ENCODE assay signal across 8 cellular contexts in genomic region chr14:61694830-61695694, GRCh38. TPM values are rescaled to one million over a fixed set of nuclear protein-coding genes. Genes with fewer than 3 reads are reported as not detected.
DNase-seq lines count a peak whose midpoint lies in the region; ATAC-seq and TF ChIP-seq lines count a peak whose summit lies in the region.

TSS of gene HIF1A (plus strand) at chr14:61695513. CDS start at chr14:61695805, 292 bp downstream.

- peak within 1 kb of the TSS; percentile 72 to 100 (median 96) for H3K27ac ChIP-seq in heart right ventricle
- H3K27ac ChIP-seq in upper lobe of left lung, result peak within 1 kb of the TSS; percentile 95 to 100 (median 97)

- H3K9me3 ChIP-seq in heart right ventricle (peaks cover 0 to 7% (median 0%) of the 10 kb centered on the region in 11 donors), upper lobe of left lung (no peaks in the 10 kb centered on the region)

- in situ Hi-C loops in GM13976 (cut with MboI; ENCODE audit: low sequenced_read_pairs, unreplicated experiment), result no loop called here

- ATAC-seq in HG02870 (IDR thresholded peaks at IDR 0.05; ENCODE audit: unreplicated experiment) (peak; percentile 92), heart right ventricle (peak; percentile 97 to 99 (median 98)), upper lobe of left lung (ENCODE audit: low FRiP score in 2 of 2) (peak; percentile 98 to 99)

- TF ChIP-seq CTCF in GM13976 (IDR thresholded peaks at IDR 0.05; ENCODE audit: borderline replicate concordance, control extremely low read depth, extremely low read depth, insufficient read depth, missing control alignments), result peak; percentile 15
- peak in 3 of 9 donors; percentile 16 to 24 (median 19) for TF ChIP-seq CTCF in heart right ventricle (IDR thresholded peaks at IDR 0.05)
- TF ChIP-seq CTCF in upper lobe of left lung (IDR thresholded peaks at IDR 0.05), result peak in 2 of 6 experiments; percentile 19 to 27

- H3K4me1 ChIP-seq in heart right ventricle, result peaks cover 0 to 43% (median 33%) of the 10 kb centered on the region in 9 donors
- H3K4me1 ChIP-seq in upper lobe of left lung, result peaks cover 16 to 29% (median 22%) of the 10 kb centered on the region in 4 donors

- intact Hi-C loops in T-helper 1 cell treated with Interleukin-12 subunit alpha and Interleukin-12 subunit beta and Interleukin-4 antibody, amounts not matched to agents 30 ng/mL and 1 ng/mL, for 36 hours (cut with micrococcal nuclease), result loop anchor here (1.0 to 10.0 kb wide), 14 partner anchors 24 to 1603 kb away; partner anchors contain the start of genes PCNX4, SLC38A6, SNAPC1 and TRMT5
- intact Hi-C loops in heart right ventricle (cut with DNase I) (loop anchor here in 7 of 10 donors (2.0 to 10.0 kb wide), 15 partner anchors 37 to 223 kb away; partner anchors contain the start of gene SNAPC1 (in 1 of the 7)), posterior cingulate gyrus (cut with DNase I) (loop anchor here (1.0 kb wide), 1 partner anchor 67 kb away; the partner anchor contains the start of gene SNAPC1)

- TF ChIP-seq POLR2A in upper lobe of left lung (IDR thresholded peaks at IDR 0.05), result peak in 3 of 4 donors; percentile 81 to 99 (median 97)

- 1% methylated on average over 63 to 68 of the region's 68 CpGs for WGBS in heart right ventricle, 2 donors
- WGBS in upper lobe of left lung, 2 donors, result 1 to 8% methylated on average over 6 to 55 of the region's 68 CpGs

- H3K4me3 ChIP-seq in heart right ventricle (peak within 1 kb of the TSS; percentile 70 to 99 (median 88)), upper lobe of left lung (peak within 1 kb of the TSS; percentile 64 to 82 (median 72))

- H3K27me3 ChIP-seq in heart right ventricle, result no peaks in the 10 kb centered on the region
- H3K27me3 ChIP-seq in upper lobe of left lung, result no peaks in the 10 kb centered on the region

- DNase-seq in GM13976 (ENCODE audit: low spot score) (peak; percentile 95), NCI-H146 treated with DMSO at 0.1 percent for 48 hours (lab: John Stamatoyannopoulos, UW; ENCODE audit: unreplicated experiment) (peak; percentile 86), amniotic stem cell (lab: John Stamatoyannopoulos, UW) (peak; percentile 98), heart right ventricle (peak; percentile 96 to 97), posterior cingulate gyrus (peak; percentile 90 to 99 (median 94)), upper lobe of left lung (peak; percentile 97 to 98)

- H3K36me3 ChIP-seq in heart right ventricle (no peaks in the 10 kb centered on the region), upper lobe of left lung (no peaks in the 10 kb centered on the region)

- peak in 1 of 4 donors; percentile 36 for TF ChIP-seq EP300 in upper lobe of left lung (IDR thresholded peaks at IDR 0.05)

RNA-seq across cellular contexts. Expression of gene HIF1A, which starts in this region (rescaled TPM):
- total RNA-seq in T-helper 1 cell treated with Interleukin-12 subunit alpha and Interleukin-12 subunit beta and Interleukin-4 antibody, amounts not matched to agents 30 ng/mL and 1 ng/mL, for 36 hours, result 198 and 204 TPM in 2 replicates
- total RNA-seq in heart right ventricle (10 to 100 TPM; 52.8 to 97.3 (median 62.9) TPM), upper lobe of left lung (100 to 1,000 TPM in 4 of 6 donors, 10 to 100 TPM in 2; 72.1 to 131 (median 116) TPM)
- 10 to 100 TPM; 15.4 to 38.1 TPM for polyA plus RNA-seq in heart right ventricle

Comparison
In these comparisons a context has a peak if more than half of its experiments do, and no peak if none do; other contexts are left out.
1. Peak in every context shown above with its lines: DNase-seq, ATAC-seq, H3K4me3 ChIP-seq and H3K27ac ChIP-seq.